ENCODE assay signal across 9 cellular contexts in genomic region chr19:55354698-55355212, GRCh38. TPM values are rescaled to one million over a fixed set of nuclear protein-coding genes. Genes with fewer than 3 reads are reported as not detected.
DNase-seq lines count a peak whose midpoint lies in the region; ATAC-seq and TF ChIP-seq lines count a peak whose summit lies in the region.
"Had no signal": no experiment of that assay in that cellular context is flagged by ENCODE, and none has a peak within 500 bp of the region (broad histone marks: within the 10 kb centered on the region; RNA-seq: fewer than 3 reads in every experiment).

Gene COX6B2 (minus strand): TSS chr19:55354719. CDS start chr19:55354521, 198 bp downstream.

- H3K4me1 ChIP-seq in right cardiac atrium (ENCODE audit: control insufficient read depth, insufficient read depth, low read length) (no peaks in the 10 kb centered on the region), skeletal muscle satellite cell (ENCODE audit: control insufficient read depth, insufficient read depth, low read length) (peaks cover 5% of the 10 kb centered on the region), body of pancreas (peaks cover 20% of the 10 kb centered on the region)

- H3K27ac ChIP-seq in right cardiac atrium (ENCODE audit: low read length) (no peak within 1 kb of the TSS), body of pancreas (no peak within 1 kb of the TSS)

- TF ChIP-seq POLR2A in body of pancreas (IDR thresholded peaks at IDR 0.05) = no peak

- POLR2A ChIA-PET in activated CD4-positive, alpha-beta memory T cell treated with anti-CD3 and anti-CD28 coated beads for 36 hours (lab: Charles Lee) = no interaction called here

- H3K4me1 Mint-ChIP-seq in activated CD4-positive, alpha-beta memory T cell treated with anti-CD3 and anti-CD28 coated beads for 36 hours (ENCODE audit: low read depth) = peaks cover 13% of the 10 kb centered on the region

- 2% methylated on average over 43 of the region's 43 CpGs for WGBS in right cardiac atrium
- WGBS in body of pancreas, 2 donors = 4% methylated on average over 41 of the region's 43 CpGs; no CpG with 5 or more reads in 1 of the 2 donors

- H3K9me3 Mint-ChIP-seq in activated CD4-positive, alpha-beta memory T cell treated with anti-CD3 and anti-CD28 coated beads for 36 hours = no peaks in the 10 kb centered on the region
- H3K9me3 Mint-ChIP-seq: activated naive CD4-positive, alpha-beta T cell treated with anti-CD3 and anti-CD28 coated beads, Interleukin-2, amount 50 U/mL, for 72 hours had no signal

- intact Hi-C loops in activated CD4-positive, alpha-beta memory T cell treated with anti-CD3 and anti-CD28 coated beads for 36 hours (cut with micrococcal nuclease) = no loop called here
- intact Hi-C loops in right cardiac atrium (cut with DNase I) (no loop called here), body of pancreas (cut with DNase I) (no loop called here)

- peak within 1 kb of the TSS; percentile 70 for H3K4me3 Mint-ChIP-seq in activated CD4-positive, alpha-beta memory T cell treated with anti-CD3 and anti-CD28 coated beads for 36 hours

- TF ChIP-seq CTCF in body of pancreas (IDR thresholded peaks at IDR 0.05) = no peak

- H3K36me3 ChIP-seq in H7 (replicated peaks; ENCODE audit: control insufficient read depth, insufficient read depth, low read length) (no peaks in the 10 kb centered on the region), skeletal muscle satellite cell (ENCODE audit: insufficient read depth, low read length) (no peaks in the 10 kb centered on the region), body of pancreas (replicated peaks in 1 of 2; ENCODE audit: insufficient read depth in 1 of 2, low read depth in 2 of 2) (no peaks in the 10 kb centered on the region)

- H3K9ac ChIP-seq in skeletal muscle satellite cell (ENCODE audit: low read depth, low read length) = peak within 1 kb of the TSS; percentile 45

- no peaks in the 10 kb centered on the region for H3K36me3 Mint-ChIP-seq in activated CD4-positive, alpha-beta memory T cell treated with anti-CD3 and anti-CD28 coated beads for 36 hours
- H3K36me3 Mint-ChIP-seq: activated naive CD4-positive, alpha-beta T cell treated with anti-CD3 and anti-CD28 coated beads, Interleukin-2, amount 50 U/mL, for 72 hours had no signal

- DNase-seq in H7 = peak; percentile 93
- no peak for DNase-seq in activated CD4-positive, alpha-beta memory T cell treated with anti-CD3 and anti-CD28 coated beads for 36 hours
- peak in 1 of 3 donors; percentile 46 for DNase-seq in right cardiac atrium
- no peak for DNase-seq in NCI-H748 treated with DMSO at 0.1 percent for 48 hours (lab: John Stamatoyannopoulos, UW)
- DNase-seq in body of pancreas = no peak
- no peak for DNase-seq in cerebellar nuclear complex (lab: John Stamatoyannopoulos, UW)
- no peak for DNase-seq in NK-92 treated with Interleukin-12 subunit alpha and Interleukin-12 subunit beta, amount 100 ng/mL, for 24 hours (lab: John Stamatoyannopoulos, UW)

- H3K27ac Mint-ChIP-seq in activated CD4-positive, alpha-beta memory T cell treated with anti-CD3 and anti-CD28 coated beads for 36 hours = no peak within 1 kb of the TSS

- H3K9me3 ChIP-seq in right cardiac atrium (ENCODE audit: control insufficient read depth, low read length) = no peaks in the 10 kb centered on the region
- H3K9me3 ChIP-seq in skeletal muscle satellite cell (replicated peaks; ENCODE audit: low read length) = no peaks in the 10 kb centered on the region
- H3K9me3 ChIP-seq in body of pancreas = no peaks in the 10 kb centered on the region

- peak within 1 kb of the TSS; percentile 89 for H3K4me2 ChIP-seq in skeletal muscle satellite cell (ENCODE audit: low read length)

- H3K27me3 Mint-ChIP-seq in activated CD4-positive, alpha-beta memory T cell treated with anti-CD3 and anti-CD28 coated beads for 36 hours = peaks cover 45% of the 10 kb centered on the region

- peak within 1 kb of the TSS; percentile 54 for H3K4me3 ChIP-seq in H7 (ENCODE audit: insufficient read depth, low read depth, low read length)
- H3K4me3 ChIP-seq in right cardiac atrium (ENCODE audit: low read length) = peak within 1 kb of the TSS; percentile 24
- H3K4me3 ChIP-seq in skeletal muscle satellite cell (ENCODE audit: low read length) = peak within 1 kb of the TSS; percentile 68
- peak within 1 kb of the TSS in 1 of 2 donors; percentile 5 for H3K4me3 ChIP-seq in body of pancreas

- H3K27me3 ChIP-seq in H7 (ENCODE audit: control insufficient read depth, insufficient read depth, low read length) (peaks cover 52% of the 10 kb centered on the region), right cardiac atrium (ENCODE audit: control insufficient read depth, insufficient read depth) (no peaks in the 10 kb centered on the region), skeletal muscle satellite cell (ENCODE audit: control insufficient read depth, insufficient read depth, low read length) (peaks cover 65% of the 10 kb centered on the region), body of pancreas (peaks cover 0 to 20% of the 10 kb centered on the region in 2 donors)

- CTCF ChIA-PET in activated CD4-positive, alpha-beta memory T cell treated with anti-CD3 and anti-CD28 coated beads for 36 hours (lab: Charles Lee) = no interaction called here

- ATAC-seq in right cardiac atrium (no peak), body of pancreas (no peak)

RNA-seq across cellular contexts. Expression of gene COX6B2, which starts in this region (rescaled TPM):
- total RNA-seq in H7 (2014; rRNA removed; shearing (Covaris generic)) = 0.17 and 0.30 TPM in 2 replicates
- under 1 TPM; 0.15 to 0.81 TPM for total RNA-seq in activated CD4-positive, alpha-beta memory T cell treated with anti-CD3 and anti-CD28 coated beads for 36 hours
- total RNA-seq in right cardiac atrium = not detected
- not detected for polyA plus RNA-seq in right cardiac atrium
- total RNA-seq in skeletal muscle satellite cell (2012; rRNA removed) = not detected in 2 replicates
- total RNA-seq in body of pancreas = 1 to 10 TPM in 1 of 2 donors, not detected in 1; 1.6 TPM

Comparison
In these comparisons a context has a peak if more than half of its experiments do, and no peak if none do; other contexts are left out.
1. Peak in DNase-seq and H3K4me3 ChIP-seq in H7; RNA of the gene not detected or under 1 TPM.